In the genomic region with DNA sequence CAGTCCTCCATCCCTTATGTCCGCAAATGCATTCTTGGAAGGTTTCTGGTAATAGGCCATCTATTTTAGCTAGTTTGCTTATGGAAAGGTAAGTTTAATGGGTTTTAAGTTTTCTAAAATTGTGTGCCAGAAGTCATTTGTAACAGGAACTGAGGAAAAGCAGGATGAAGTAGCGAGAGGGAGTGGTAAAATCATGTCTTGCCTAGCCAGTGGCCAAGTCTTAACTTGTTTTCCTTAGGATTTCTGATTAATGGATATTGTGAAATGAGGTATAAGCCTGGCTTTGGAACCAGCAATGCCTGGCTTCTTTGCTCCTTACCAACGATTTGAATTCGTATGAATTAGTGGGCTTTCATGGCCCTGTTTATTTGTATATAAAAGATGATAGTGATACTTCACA, we compare ENCODE assay signal across 16 cellular contexts. TPM values are rescaled to one million over a fixed set of nuclear protein-coding genes. Genes with fewer than 3 reads are reported as not detected.
DNase-seq lines count a peak whose midpoint lies in the region; ATAC-seq, FAIRE-seq and TF ChIP-seq lines count a peak whose summit lies in the region.
"Had no signal": no experiment of that assay in that cellular context is flagged by ENCODE, and none has a peak within 500 bp of the region (broad histone marks: within the 10 kb centered on the region; RNA-seq: fewer than 3 reads in every experiment).

No MANE protein-coding gene starts in this region.

- H3K4me1 ChIP-seq in keratinocyte (ENCODE audit: control insufficient read depth, extremely low read depth, insufficient read depth, low read length) = peaks cover 56% of the 10 kb centered on the region
- peaks cover 21% of the 10 kb centered on the region for H3K4me1 ChIP-seq in stomach smooth muscle (ENCODE audit: control insufficient read depth, insufficient read depth, low read length)
- H3K4me1 ChIP-seq in testis = peaks cover 1% of the 10 kb centered on the region

- peaks cover 90% of the 10 kb centered on the region for H3K79me2 ChIP-seq in keratinocyte (ENCODE audit: control insufficient read depth, insufficient read depth, low read length)

- no peak for FAIRE-seq in bronchial epithelial cell (lab: Jason Lieb, UNC)
- peak; percentile 92 for FAIRE-seq in keratinocyte (lab: Jason Lieb, UNC)
- FAIRE-seq: small intestine had no signal

- H3K4me3 ChIP-seq in bronchial epithelial cell (ENCODE audit: low read depth, low read length) = no peak overlapping the region
- H3K4me3 ChIP-seq in keratinocyte (ENCODE audit: control insufficient read depth in 2 of 3, extremely low read depth in 1 of 3, insufficient read depth in 2 of 3, low read depth in 1 of 3, low read length in 3 of 3) = peak overlapping the region in 2 of 3 experiments; percentile 31 to 42
- H3K4me3 ChIP-seq in stomach smooth muscle (ENCODE audit: low read length in 2 of 2) = no peak overlapping the region
- H3K4me3 ChIP-seq in testis = no peak overlapping the region

- peak; percentile 52 for DNase-seq in HPDE6-E6E7 (ENCODE audit: extremely low spot score)
- peak; percentile 95 for DNase-seq in bronchial epithelial cell (ENCODE audit: low read depth)
- DNase-seq in keratinocyte (ENCODE audit: low read depth, low spot score) = no peak
- no peak for DNase-seq in germinal center (ENCODE audit: low spot score)
- no peak for DNase-seq in testis
- DNase-seq: activated CD4-positive, alpha-beta memory T cell treated with anti-CD3 and anti-CD28 coated beads, Interleukin-2, amount 10 ng/mL, durations not matched to agents 7 days and 5 days; brain microvascular endothelial cell; endodermal cell; NCI-H1694 treated with DMSO at 0.1 percent for 48 hours; NCI-H524; PC-3; small intestine had no signal

- H3K27ac ChIP-seq in keratinocyte (ENCODE audit: control insufficient read depth, insufficient read depth, low read length) (peak overlapping the region; percentile 62), stomach smooth muscle (ENCODE audit: low read length) (peak overlapping the region; percentile 2), testis (no peak overlapping the region)
- H3K27ac ChIP-seq: brain microvascular endothelial cell, HL-60 had no signal

- H3K27me3 ChIP-seq in bronchial epithelial cell (ENCODE audit: control insufficient read depth, insufficient read depth, low read length) (no peaks in the 10 kb centered on the region), keratinocyte (ENCODE audit: control insufficient read depth, extremely low read depth, insufficient read depth, low read length) (no peaks in the 10 kb centered on the region), stomach smooth muscle (ENCODE audit: control insufficient read depth in 1 of 2, insufficient read depth in 2 of 2, low read length in 2 of 2) (no peaks in the 10 kb centered on the region), testis (no peaks in the 10 kb centered on the region)
- H3K27me3 ChIP-seq: brain microvascular endothelial cell had no signal

- 61 to 69% methylated on average over 4 of the region's 4 CpGs for WGBS in testis, 2 donors

- H3K4me2 ChIP-seq in keratinocyte (ENCODE audit: control insufficient read depth, extremely low read depth, insufficient read depth, low read depth, low read length) = peak overlapping the region; percentile 84

- peak overlapping the region; percentile 51 for H3K9ac ChIP-seq in keratinocyte (ENCODE audit: control insufficient read depth, extremely low read depth, insufficient read depth, low read length)
- no peak overlapping the region for H3K9ac ChIP-seq in stomach smooth muscle (ENCODE audit: low read length in 2 of 2)

- H4K20me1 ChIP-seq in keratinocyte (ENCODE audit: control insufficient read depth, extremely low read depth, insufficient read depth, low read length) = peaks cover 7% of the 10 kb centered on the region

- H3K36me3 ChIP-seq in bronchial epithelial cell (ENCODE audit: control insufficient read depth, insufficient read depth, low read length) (peaks cover 2% of the 10 kb centered on the region), keratinocyte (ENCODE audit: control insufficient read depth in 2 of 2, extremely low read depth in 1 of 2, insufficient read depth in 2 of 2, low read length in 2 of 2) (no peaks in the 10 kb centered on the region), stomach smooth muscle (ENCODE audit: control insufficient read depth in 2 of 2, insufficient read depth in 2 of 2, low read length in 2 of 2) (peaks cover 0 to under 1% of the 10 kb centered on the region in 2 donors), testis (ENCODE audit: low read depth, missing control alignments) (no peaks in the 10 kb centered on the region)

- H3K9me3 ChIP-seq in keratinocyte (ENCODE audit: control insufficient read depth, low read depth, low read length) (no peaks in the 10 kb centered on the region), stomach smooth muscle (ENCODE audit: control insufficient read depth in 2 of 2, low read length in 2 of 2) (peaks cover 0 to under 1% of the 10 kb centered on the region in 2 donors), testis (no peaks in the 10 kb centered on the region)

- dilution Hi-C loops in keratinocyte (cut with MboI; ENCODE audit: extremely low pct_ligation_motif_present, low sequenced_read_pairs) = loop anchor here (25.0 kb wide), 1 partner anchor 546 kb away; no protein-coding TSS in a partner anchor

- H2AFZ ChIP-seq in keratinocyte (ENCODE audit: control insufficient read depth, low read length) = no peak overlapping the region

- no peak for TF ChIP-seq CTCF in bronchial epithelial cell (IDR thresholded peaks at IDR 0.05; ENCODE audit: insufficient read depth, low read length, severe bottlenecking)
- TF ChIP-seq CTCF in keratinocyte (optimal IDR thresholded peaks at IDR 0.05 in 1 of 3, IDR thresholded peaks at IDR 0.05 in 1 of 3, conservative IDR thresholded peaks at IDR 0.05 in 1 of 3; ENCODE audit: extremely low read depth in 1 of 3, insufficient read depth in 2 of 3, low read length in 3 of 3) = no peak
- TF ChIP-seq CTCF in testis (IDR thresholded peaks at IDR 0.05) = no peak

- no peak for TF ChIP-seq POLR2A in testis (IDR thresholded peaks at IDR 0.05)

- no peaks in the 10 kb centered on the region for H3K9me1 ChIP-seq in keratinocyte (ENCODE audit: control insufficient read depth, extremely low read depth, insufficient read depth, low read length)

- intact Hi-C loops in testis (cut with DNase I; ENCODE audit: low total_unique reads) = no loop called here

- no peak for ATAC-seq in HG03139 (IDR thresholded peaks at IDR 0.05; ENCODE audit: unreplicated experiment)
- ATAC-seq: activated T-helper 17 cell treated with anti-CD3 and anti-CD28 coated beads, Interleukin-2, amount 50 U/mL, for 72 hours had no signal

RNA-seq across cellular contexts. Expression of gene SEC24B, which starts 7.3 kb away (rescaled TPM):
- total RNA-seq in bronchial epithelial cell (9.2 and 10.0 TPM in 2 replicates), testis (10 to 100 TPM; 36.0 to 38.6 TPM)
- polyA plus RNA-seq in keratinocyte (47.6 to 53.4 TPM (median 50.9 TPM) in 3 replicates), testis (ENCODE audit: insufficient read depth, low read depth, low replicate concordance) (22.7 TPM)
- 10.0 TPM for polyA plus RNA-seq in keratinocyte (2011; ENCODE audit: low read depth)
- 29.0 and 60.9 TPM in 2 replicates for polyA plus RNA-seq in keratinocyte (2011; cell fraction: cytosol; rRNA removed)
- 74.7 and 82.3 TPM in 2 replicates for polyA plus RNA-seq in keratinocyte (2011; cell fraction: nucleus; rRNA removed)
- 21.7 and 23.2 TPM in 2 replicates for polyA plus RNA-seq in keratinocyte (2012; ENCODE audit: low replicate concordance)
- polyA minus RNA-seq in keratinocyte = 61.7 to 135 TPM (median 131 TPM) in 3 replicates
- polyA minus RNA-seq in keratinocyte (2011; cell fraction: cytosol; rRNA and poly(A)+ RNA removed) = 33.8 TPM
- polyA minus RNA-seq in keratinocyte (2011; cell fraction: nucleus; rRNA and poly(A)+ RNA removed) = 62.5 and 97.5 TPM in 2 replicates

Comparison
In these comparisons a context has a peak if more than half of its experiments do, and no peak if none do; other contexts are left out.
1. DNase-seq: peak in HPDE6-E6E7 (single experiment) and bronchial epithelial cell (single experiment); none in keratinocyte (single experiment), germinal center (single experiment) and testis (single experiment).
2. H3K4me3 ChIP-seq: peak in keratinocyte (2 of 3); none in bronchial epithelial cell (single experiment), stomach smooth muscle (0 of 2) and testis (0 of 2).
3. H3K27ac ChIP-seq: peak in keratinocyte (single experiment) and stomach smooth muscle (single experiment); none in testis (0 of 2).